Comparison of ENCODE assay signal across 24 cellular contexts in genomic region chr12:48219635-48220034, GRCh38. TPM values are rescaled to one million over a fixed set of nuclear protein-coding genes. Genes with fewer than 3 reads are reported as not detected.
"Had no signal": no experiment of that assay in that cellular context is flagged by ENCODE, and none has a peak within 500 bp of the region (broad histone marks: within the 10 kb centered on the region; RNA-seq: fewer than 3 reads in every experiment).

No MANE protein-coding gene starts in this region.

- H3K9me3 ChIP-seq: heart left ventricle, psoas muscle had no signal

- H3K4me3 Mint-ChIP-seq: naive thymus-derived CD4-positive, alpha-beta T cell; nephron progenitor cell; type B pancreatic cell had no signal

- DNase-seq: cortex of kidney; dorsolateral prefrontal cortex; effector CD8-positive, alpha-beta T cell; heart left ventricle; hippocampal formation; left colon; left ventricle myocardium superior; mesenchymal stem cell; naive thymus-derived CD4-positive, alpha-beta T cell; nephron progenitor cell; psoas muscle; retina; small intestine; stimulated activated CD4-positive, alpha-beta T cell treated with anti-CD3 and anti-CD28 coated beads, Interleukin-12 subunit alpha, Interleukin-12 subunit beta, amount 100 ng/mL, for 4 hours; stimulated activated naive CD4-positive, alpha-beta T cell had no signal

- H3K27me3 Mint-ChIP-seq: type B pancreatic cell had no signal

- H3K4me3 ChIP-seq: dorsolateral prefrontal cortex, heart left ventricle, lung, psoas muscle had no signal

- H3K27ac ChIP-seq: dorsolateral prefrontal cortex, heart left ventricle, psoas muscle had no signal

- H3K27ac Mint-ChIP-seq: naive thymus-derived CD4-positive, alpha-beta T cell; nephron progenitor cell; type B pancreatic cell had no signal

- H3K36me3 Mint-ChIP-seq: naive thymus-derived CD4-positive, alpha-beta T cell; type B pancreatic cell had no signal

- ATAC-seq: heart left ventricle; left colon; left ventricle myocardium superior; naive thymus-derived CD4-positive, alpha-beta T cell; psoas muscle; sciatic nerve had no signal

- H3K9me3 Mint-ChIP-seq: nephron progenitor cell, type B pancreatic cell had no signal

- H3K4me1 ChIP-seq: psoas muscle had no signal

- H3K36me3 ChIP-seq: heart left ventricle had no signal

- H3K4me1 Mint-ChIP-seq: nephron progenitor cell had no signal

RNA-seq across cellular contexts. Expression of gene OR10AD1, which starts 16.5 kb away (rescaled TPM):
- total RNA-seq: dorsolateral prefrontal cortex; frontal cortex; glomerular endothelial cell; heart left ventricle; kidney epithelial cell; left colon; left ventricle myocardium superior; lung; naive thymus-derived CD4-positive, alpha-beta T cell; osteoblast; psoas muscle; sciatic nerve had no signal
- polyA plus RNA-seq: esophagus; heart left ventricle; lung; naive thymus-derived CD4-positive, alpha-beta T cell; small intestine; thymus had no signal
